In the genomic region with DNA sequence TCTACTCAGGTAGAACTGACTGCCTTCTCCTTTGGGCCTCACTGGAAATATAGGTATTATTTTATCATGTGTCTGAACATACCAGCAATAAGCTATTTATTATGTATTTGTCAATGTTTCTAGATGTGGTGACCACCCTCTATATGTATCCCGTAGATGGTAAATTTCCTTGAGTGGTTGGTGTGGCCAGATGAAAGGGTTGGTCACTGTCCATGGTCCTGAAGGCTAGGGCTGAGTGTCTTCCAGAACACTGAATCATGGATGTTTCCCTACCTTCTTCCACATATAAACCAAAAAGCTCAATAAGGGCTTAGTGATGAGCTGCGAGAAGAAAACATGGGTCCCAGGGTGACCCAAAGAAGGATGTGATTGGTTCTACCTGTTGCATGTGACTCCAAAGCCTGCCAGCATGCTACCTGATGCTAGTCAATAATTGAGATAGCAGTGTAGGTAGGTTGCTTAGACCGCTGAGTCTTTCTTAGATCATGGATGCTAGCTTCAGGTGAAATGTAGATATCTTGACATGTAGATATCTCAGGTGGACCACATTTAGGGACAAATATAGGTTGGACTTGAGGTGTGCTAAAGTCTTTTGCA, we compare ENCODE assay signal across 13 cellular contexts.
DNase-seq lines count a peak whose midpoint lies in the region; ATAC-seq and TF ChIP-seq lines count a peak whose summit lies in the region.
"Had no signal": no experiment of that assay in that cellular context is flagged by ENCODE, and none has a peak within 500 bp of the region (broad histone marks: within the 10 kb centered on the region; RNA-seq: fewer than 3 reads in every experiment).

No MANE protein-coding gene starts in this region.

- H3K27me3 Mint-ChIP-seq in MCF 10A (ENCODE audit: insufficient read depth, unreplicated experiment), result peaks cover 18% of the 10 kb centered on the region

- TF ChIP-seq CTCF in MCF 10A (IDR thresholded peaks at IDR 0.05; ENCODE audit: unreplicated experiment), result no peak
- no peak for TF ChIP-seq CTCF in breast epithelium (IDR thresholded peaks at IDR 0.05)
- TF ChIP-seq CTCF in fibroblast of mammary gland (conservative IDR thresholded peaks at IDR 0.05; ENCODE audit: control insufficient read depth, insufficient read depth, low read depth, low read length), result no peak
- no peak for TF ChIP-seq CTCF in thyroid gland (IDR thresholded peaks at IDR 0.05)

- H3K27ac Mint-ChIP-seq in MCF 10A (ENCODE audit: low read depth, unreplicated experiment), result no peak overlapping the region

- H3K9me3 Mint-ChIP-seq in MCF 10A (ENCODE audit: unreplicated experiment), result no peaks in the 10 kb centered on the region

- no peaks in the 10 kb centered on the region for H3K36me3 Mint-ChIP-seq in MCF 10A (ENCODE audit: insufficient read depth, unreplicated experiment)

- CTCF ChIA-PET in MCF 10A (lab: Yijun Ruan, JAX), result interaction anchor here (0.7 to 2.0 kb wide), 4 partner anchors 9 to 1356 kb away, joined by 3 to 6 read pairs (median 4); no protein-coding TSS in a partner anchor

- H3K4me1 Mint-ChIP-seq in MCF 10A (ENCODE audit: insufficient read depth, unreplicated experiment), result no peaks in the 10 kb centered on the region

- POLR2A ChIA-PET in MCF 10A (lab: Yijun Ruan, JAX), result no interaction called here

- H3K4me3 Mint-ChIP-seq in MCF 10A (ENCODE audit: unreplicated experiment), result no peak overlapping the region

- no peak overlapping the region for H3K27ac ChIP-seq in breast epithelium
- H3K27ac ChIP-seq in thyroid gland, result no peak overlapping the region
- H3K27ac ChIP-seq: C4-2B, gastrocnemius medialis, pancreas had no signal

- H3K9me3 ChIP-seq in breast epithelium (no peaks in the 10 kb centered on the region), thyroid gland (no peaks in the 10 kb centered on the region)
- H3K9me3 ChIP-seq: gastrocnemius medialis, pancreas had no signal

- BruUV-seq in MCF 10A (replicated peaks; lab: Mats Ljungman, UMichigan), result no TSS peak

- no peak overlapping the region for H3K4me3 ChIP-seq in breast epithelium
- H3K4me3 ChIP-seq in fibroblast of mammary gland (ENCODE audit: control insufficient read depth, low read depth, low read length), result no peak overlapping the region
- no peak overlapping the region for H3K4me3 ChIP-seq in thyroid gland (replicated peaks in 1 of 3)
- H3K4me3 ChIP-seq: gastrocnemius medialis, pancreas had no signal

- intact Hi-C loops in MCF 10A (cut with micrococcal nuclease) (no loop called here), breast epithelium (cut with DNase I; ENCODE audit: low total_unique reads) (no loop called here), thyroid gland (cut with DNase I) (no loop called here), left ventricle myocardium superior (cut with micrococcal nuclease) (no loop called here)

- H3K4me1 ChIP-seq in breast epithelium (no peaks in the 10 kb centered on the region), thyroid gland (no peaks in the 10 kb centered on the region)
- H3K4me1 ChIP-seq: pancreas had no signal

- 49 to 59% methylated on average over 3 of the region's 3 CpGs for WGBS in thyroid gland, 2 donors

- H3K36me3 ChIP-seq in breast epithelium (no peaks in the 10 kb centered on the region), thyroid gland (no peaks in the 10 kb centered on the region)
- H3K36me3 ChIP-seq: gastrocnemius medialis, pancreas had no signal

- no peaks in the 10 kb centered on the region for H3K27me3 ChIP-seq in breast epithelium
- no peaks in the 10 kb centered on the region for H3K27me3 ChIP-seq in thyroid gland
- H3K27me3 ChIP-seq: gastrocnemius medialis, pancreas had no signal

- TF ChIP-seq POLR2A in breast epithelium (IDR thresholded peaks at IDR 0.05) (no peak), thyroid gland (IDR thresholded peaks at IDR 0.05) (no peak)

- DNase-seq in MCF 10A (ENCODE audit: unreplicated experiment), result peak; percentile 53
- DNase-seq in breast epithelium (ENCODE audit: low spot score in 2 of 2), result no peak
- peak; percentile 55 for DNase-seq in OCI-M1 (lab: John Stamatoyannopoulos, UW)
- peak; percentile 28 for DNase-seq in fibroblast of mammary gland (ENCODE audit: low read depth)
- peak; percentile 3 to 17 for DNase-seq in thyroid gland
- DNase-seq in left ventricle myocardium superior, result no peak
- DNase-seq in ureter (ENCODE audit: low spot score), result no peak
- DNase-seq: activated naive CD4-positive, alpha-beta T cell treated with anti-CD3 and anti-CD28 coated beads, Interleukin-2, amount 50 U/mL, for 16 hours; gastrocnemius medialis; NCI-H146 had no signal

- no peak for ATAC-seq in HG02759 (IDR thresholded peaks at IDR 0.05; ENCODE audit: unreplicated experiment)
- no peak for ATAC-seq in left ventricle myocardium superior
- ATAC-seq: gastrocnemius medialis had no signal

Comparison
In these comparisons a context has a peak if more than half of its experiments do, and no peak if none do; other contexts are left out.
1. DNase-seq: peak in MCF 10A (single experiment), OCI-M1 (single experiment), fibroblast of mammary gland (single experiment) and thyroid gland (2 of 2); none in breast epithelium (0 of 2), left ventricle myocardium superior (single experiment) and ureter (single experiment).